In genomic region chr2:30684996-30685395, GRCh38 we compare ENCODE assay signal across 15 cellular contexts.
DNase-seq lines count a peak whose midpoint lies in the region; ATAC-seq and TF ChIP-seq lines count a peak whose summit lies in the region.
"Had no signal": no experiment of that assay in that cellular context is flagged by ENCODE, and none has a peak within 500 bp of the region (broad histone marks: within the 10 kb centered on the region; RNA-seq: fewer than 3 reads in every experiment).

No MANE protein-coding gene starts in this region.

- H3K4me3 ChIP-seq in KMS-11 (IDR thresholded peaks at IDR 0.05; ENCODE audit: insufficient read depth, low read depth, low read length) = no peak overlapping the region

- no peak overlapping the region for H2AFZ ChIP-seq in KMS-11 (ENCODE audit: low read depth)

- intact Hi-C loops in posterior vena cava (cut with DNase I) = loop anchor here in 1 of 2 donors (5.0 kb wide), 1 partner anchor 1963 kb away; no protein-coding TSS in a partner anchor

- peak; percentile 12 for DNase-seq in activated CD8-positive, alpha-beta memory T cell treated with anti-CD3 and anti-CD28 coated beads, Interleukin-2, amount 50 U/mL, for 48 hours
- no peak for DNase-seq in activated CD8-positive, alpha-beta memory T cell treated with anti-CD3 and anti-CD28 coated beads for 24 hours
- DNase-seq in mesenteric fat pad (ENCODE audit: low spot score) (peak; percentile 67), posterior vena cava (ENCODE audit: low spot score) (peak; percentile 42), foreskin keratinocyte (no peak), kidney tubule cell (ENCODE audit: low spot score) (no peak), NCI-H2081 (lab: John Stamatoyannopoulos, UW) (no peak)
- DNase-seq: ACHN; C1 segment of cervical spinal cord; Calu3; CD4-positive, alpha-beta T cell; DMS 273 treated with DMSO at 0.1 percent for 48 hours had no signal

- peak overlapping the region; percentile 8; the same call in 1 of the 2 replicates for H3K9ac ChIP-seq in KMS-11

- H3K27ac ChIP-seq in KMS-11 (peak overlapping the region; percentile 53), foreskin keratinocyte (no peak overlapping the region)
- H3K27ac ChIP-seq: HL-60 had no signal

- H3K79me2 ChIP-seq in KMS-11 (ENCODE audit: insufficient read depth, low read depth) = no peaks in the 10 kb centered on the region

- H4K20me1 ChIP-seq in KMS-11 (ENCODE audit: insufficient read depth) = no peaks in the 10 kb centered on the region

- H3K4me2 ChIP-seq in KMS-11 = peak overlapping the region; percentile 74

- H3K4me1 ChIP-seq in KMS-11 (ENCODE audit: low read depth, poor library complexity, severe bottlenecking) (peaks cover 44% of the 10 kb centered on the region), foreskin keratinocyte (no peaks in the 10 kb centered on the region)

- TF ChIP-seq CTCF in KMS-11 (conservative IDR thresholded peaks at IDR 0.05; ENCODE audit: low read depth, low read length) (no peak), foreskin keratinocyte (conservative IDR thresholded peaks at IDR 0.05) (no peak)

- H3K36me3 ChIP-seq in KMS-11 (ENCODE audit: insufficient read depth) = no peaks in the 10 kb centered on the region

- no peak for ATAC-seq in foreskin keratinocyte
- ATAC-seq: HCT116 had no signal

- H3K27me3 ChIP-seq in KMS-11 (ENCODE audit: insufficient read depth, low read depth) = no peaks in the 10 kb centered on the region
- H3K27me3 ChIP-seq in foreskin keratinocyte = peaks cover 5% of the 10 kb centered on the region

Comparison
In these comparisons a context has a peak if more than half of its experiments do, and no peak if none do; other contexts are left out.
1. DNase-seq: peak in activated CD8-positive, alpha-beta memory T cell treated with anti-CD3 and anti-CD28 coated beads, Interleukin-2, amount 50 U/mL, for 48 hours (single experiment), mesenteric fat pad (single experiment) and posterior vena cava (single experiment); none in activated CD8-positive, alpha-beta memory T cell treated with anti-CD3 and anti-CD28 coated beads for 24 hours (single experiment), foreskin keratinocyte (0 of 2), kidney tubule cell (single experiment) and NCI-H2081 (0 of 2).